Comparison of ENCODE assay signal across 1 cellular context in genomic region chr17:48023408-48024148, GRCh38.
TF ChIP-seq lines count a peak whose summit lies in the region.

No MANE protein-coding gene starts in this region.

TF ChIP-seq in SK-N-SH treated with all-trans-retinoic acid at 6 μM for 48 hours, 23 proteins besides CTCF, POLR2A, EP300 and RAD21 (continued from another document):
- TF ChIP-seq TSHZ2 (CRISPR knock-in tag; IDR thresholded peaks at IDR 0.05), result peak; percentile 84; the same call in 1 of the 2 replicates
